In the genomic region with DNA sequence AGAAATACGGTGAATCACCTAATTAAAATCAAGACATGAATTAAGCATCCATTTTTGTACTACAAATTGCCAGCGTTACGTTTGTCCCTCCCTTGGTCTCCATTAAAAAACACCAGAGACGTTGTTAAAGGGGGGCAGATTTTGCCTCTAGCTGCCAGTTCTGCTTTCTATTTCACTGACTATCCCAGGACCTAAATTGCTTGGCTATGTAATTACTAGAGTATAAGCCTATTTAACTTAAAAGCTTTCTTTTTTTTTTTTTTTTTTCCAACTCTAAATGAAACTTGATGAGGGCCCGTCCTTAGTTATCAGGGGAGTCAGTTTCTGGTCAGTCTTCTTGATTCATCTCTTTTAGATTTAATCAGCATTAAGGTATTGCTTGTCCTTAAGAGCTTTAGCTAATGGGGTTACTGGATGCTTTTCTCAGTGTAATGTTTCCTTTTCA, we compare ENCODE assay signal across 8 cellular contexts. TPM values are rescaled to one million over a fixed set of nuclear protein-coding genes. Genes with fewer than 3 reads are reported as not detected.
DNase-seq lines count a peak whose midpoint lies in the region; ATAC-seq, FAIRE-seq and TF ChIP-seq lines count a peak whose summit lies in the region.

No MANE protein-coding gene starts in this region.

- dilution Hi-C loops in keratinocyte (cut with MboI; ENCODE audit: extremely low pct_ligation_motif_present, low sequenced_read_pairs), result no loop called here

- H2AFZ ChIP-seq in keratinocyte (ENCODE audit: control insufficient read depth, low read length), result peak overlapping the region; percentile 63

- H3K4me1 ChIP-seq in ES-I3 (ENCODE audit: insufficient read depth, low read length), result peaks cover 30% of the 10 kb centered on the region
- peaks cover 36% of the 10 kb centered on the region for H3K4me1 ChIP-seq in keratinocyte (ENCODE audit: control insufficient read depth, extremely low read depth, insufficient read depth, low read length)
- peaks cover 8 to 56% (median 53%) of the 10 kb centered on the region in 5 donors for H3K4me1 ChIP-seq in subcutaneous abdominal adipose tissue (ENCODE audit: control insufficient read depth in 5 of 5, insufficient read depth in 5 of 5, low read length in 5 of 5)

- FAIRE-seq in keratinocyte (lab: Jason Lieb, UNC), result no peak

- DNase-seq in MG63, result no peak
- DNase-seq in keratinocyte (ENCODE audit: low read depth, low spot score), result no peak
- no peak for DNase-seq in stimulated activated CD4-positive, alpha-beta T cell treated with anti-CD3 and anti-CD28 coated beads, Interleukin-12 subunit alpha, Interleukin-12 subunit beta, amount 100 ng/mL, for 4 hours

- TF ChIP-seq CTCF in keratinocyte (optimal IDR thresholded peaks at IDR 0.05 in 1 of 3, IDR thresholded peaks at IDR 0.05 in 1 of 3, conservative IDR thresholded peaks at IDR 0.05 in 1 of 3; ENCODE audit: extremely low read depth in 1 of 3, insufficient read depth in 2 of 3, low read length in 3 of 3), result no peak

- H3K9me1 ChIP-seq in keratinocyte (ENCODE audit: control insufficient read depth, extremely low read depth, insufficient read depth, low read length), result no peaks in the 10 kb centered on the region

- H3K4me2 ChIP-seq in keratinocyte (ENCODE audit: control insufficient read depth, extremely low read depth, insufficient read depth, low read depth, low read length), result peak overlapping the region; percentile 90

- H3K9ac ChIP-seq in ES-I3 (ENCODE audit: low read depth, low read length), result peak overlapping the region; percentile 64
- H3K9ac ChIP-seq in keratinocyte (ENCODE audit: control insufficient read depth, extremely low read depth, insufficient read depth, low read length), result peak overlapping the region; percentile 89
- peak overlapping the region; percentile 65 to 85 (median 81) for H3K9ac ChIP-seq in subcutaneous abdominal adipose tissue (ENCODE audit: low read length in 5 of 5)

- H4K20me1 ChIP-seq in keratinocyte (ENCODE audit: control insufficient read depth, extremely low read depth, insufficient read depth, low read length), result peaks cover 7% of the 10 kb centered on the region

- H3K27ac ChIP-seq in angular gyrus (ENCODE audit: low read depth, low read length) (peak overlapping the region; percentile 92), keratinocyte (ENCODE audit: control insufficient read depth, insufficient read depth, low read length) (peak overlapping the region; percentile 88), subcutaneous abdominal adipose tissue (ENCODE audit: low read depth, low read length) (peak overlapping the region; percentile 91)

- no peaks in the 10 kb centered on the region for H3K9me3 ChIP-seq in ES-I3 (ENCODE audit: control insufficient read depth, insufficient read depth, low read length)
- H3K9me3 ChIP-seq in MG63, result no peaks in the 10 kb centered on the region
- H3K9me3 ChIP-seq in keratinocyte (ENCODE audit: control insufficient read depth, low read depth, low read length), result no peaks in the 10 kb centered on the region
- H3K9me3 ChIP-seq in subcutaneous abdominal adipose tissue (ENCODE audit: control insufficient read depth in 5 of 5, low read length in 5 of 5), result no peaks in the 10 kb centered on the region

- no peaks in the 10 kb centered on the region for H3K27me3 ChIP-seq in MG63
- no peaks in the 10 kb centered on the region for H3K27me3 ChIP-seq in keratinocyte (ENCODE audit: control insufficient read depth, extremely low read depth, insufficient read depth, low read length)
- H3K27me3 ChIP-seq in subcutaneous abdominal adipose tissue (ENCODE audit: control insufficient read depth in 5 of 5, insufficient read depth in 4 of 5, low read length in 5 of 5), result no peaks in the 10 kb centered on the region

- ATAC-seq in GM19035 (IDR thresholded peaks at IDR 0.05; ENCODE audit: unreplicated experiment), result no peak
- no peak for ATAC-seq in HG03432 (IDR thresholded peaks at IDR 0.05; ENCODE audit: unreplicated experiment)

- H3K4me3 ChIP-seq in MG63 (peak overlapping the region; percentile 81), keratinocyte (ENCODE audit: control insufficient read depth in 2 of 3, extremely low read depth in 1 of 3, insufficient read depth in 2 of 3, low read depth in 1 of 3, low read length in 3 of 3) (peak overlapping the region; percentile 71 to 92 (median 87)), subcutaneous abdominal adipose tissue (ENCODE audit: low read depth in 1 of 5, low read length in 5 of 5) (peak overlapping the region; percentile 76 to 93 (median 88))

- H3K79me2 ChIP-seq in keratinocyte (ENCODE audit: control insufficient read depth, insufficient read depth, low read length), result peaks cover 34% of the 10 kb centered on the region

- no peaks in the 10 kb centered on the region for H3K36me3 ChIP-seq in ES-I3 (ENCODE audit: insufficient read depth, low read length)
- H3K36me3 ChIP-seq in MG63, result peaks cover 12% of the 10 kb centered on the region
- peaks cover 0 to 5% of the 10 kb centered on the region in 2 experiments for H3K36me3 ChIP-seq in keratinocyte (ENCODE audit: control insufficient read depth in 2 of 2, extremely low read depth in 1 of 2, insufficient read depth in 2 of 2, low read length in 2 of 2)
- no peaks in the 10 kb centered on the region for H3K36me3 ChIP-seq in subcutaneous abdominal adipose tissue (ENCODE audit: control insufficient read depth in 5 of 5, insufficient read depth in 5 of 5, low read length in 5 of 5)

RNA-seq across cellular contexts. Expression of gene LMO4, which starts 1.1 kb away (rescaled TPM):
- total RNA-seq in MG63 (2014; rRNA removed; shearing (Covaris generic); ENCODE audit: low replicate concordance), result 41.3 and 57.4 TPM in 2 replicates
- polyA plus RNA-seq in keratinocyte, result 31.7 to 33.4 TPM (median 33.4 TPM) in 3 replicates
- 15.5 TPM for polyA plus RNA-seq in keratinocyte (2011; ENCODE audit: low read depth)
- polyA plus RNA-seq in keratinocyte (2011; cell fraction: cytosol; rRNA removed), result 24.2 and 34.9 TPM in 2 replicates
- polyA plus RNA-seq in keratinocyte (2011; cell fraction: nucleus; rRNA removed), result 22.1 and 24.3 TPM in 2 replicates
- 23.5 and 48.9 TPM in 2 replicates for polyA plus RNA-seq in keratinocyte (2012; ENCODE audit: low replicate concordance)
- 9.5 to 19.7 TPM (median 16.3 TPM) in 3 replicates for polyA minus RNA-seq in keratinocyte
- polyA minus RNA-seq in keratinocyte (2011; cell fraction: cytosol; rRNA and poly(A)+ RNA removed), result 15.2 TPM
- polyA minus RNA-seq in keratinocyte (2011; cell fraction: nucleus; rRNA and poly(A)+ RNA removed), result 3.1 and 5.0 TPM in 2 replicates
